In genomic region chr15:52683585-52683984, GRCh38 we compare ENCODE assay signal across 10 cellular contexts. TPM values are rescaled to one million over a fixed set of nuclear protein-coding genes. Genes with fewer than 3 reads are reported as not detected.
DNase-seq lines count a peak whose midpoint lies in the region; ATAC-seq and TF ChIP-seq lines count a peak whose summit lies in the region.
"Had no signal": no experiment of that assay in that cellular context is flagged by ENCODE, and none has a peak within 500 bp of the region (broad histone marks: within the 10 kb centered on the region; RNA-seq: fewer than 3 reads in every experiment).

No MANE protein-coding gene starts in this region.

- DNase-seq in Kasumi-1 (lab: John Stamatoyannopoulos, UW) (peak; percentile 57 to 77), memory B cell (ENCODE audit: low spot score in 2 of 2) (peak in 1 of 2 donors; percentile 23), endodermal cell (no peak), NCI-H1092 treated with DMSO at 0.1 percent for 48 hours (lab: John Stamatoyannopoulos, UW) (no peak), stomach (no peak)
- no peak for DNase-seq in NK-92 treated with Interleukin-12 subunit alpha and Interleukin-12 subunit beta, amount 100 ng/mL, for 24 hours (lab: John Stamatoyannopoulos, UW)
- DNase-seq: pancreas had no signal

- H3K4me3 Mint-ChIP-seq in memory B cell (peak overlapping the region; percentile 41), endodermal cell (no peak overlapping the region)
- H3K4me3 Mint-ChIP-seq: activated naive CD8-positive, alpha-beta T cell had no signal

- H3K9me3 ChIP-seq in endodermal cell (ENCODE audit: control insufficient read depth, low read length) (peaks cover 17% of the 10 kb centered on the region), stomach (no peaks in the 10 kb centered on the region)
- H3K9me3 ChIP-seq: pancreas had no signal

- H3K27ac ChIP-seq in endodermal cell (ENCODE audit: low read depth, low read length) (no peak overlapping the region), stomach (no peak overlapping the region)
- H3K27ac ChIP-seq: pancreas had no signal

- H3K27ac Mint-ChIP-seq in memory B cell: peak overlapping the region; percentile 84
- no peak overlapping the region for H3K27ac Mint-ChIP-seq in endodermal cell

- H3K4me1 Mint-ChIP-seq in memory B cell (peaks cover 42% of the 10 kb centered on the region), endodermal cell (peaks cover 13% of the 10 kb centered on the region)

- TF ChIP-seq EP300 in stomach (IDR thresholded peaks at IDR 0.05): no peak

- 74 to 100% methylated on average over 1 of the region's 1 CpG for WGBS in endodermal cell (ENCODE audit: insufficient coverage in 1 of 2, insufficient read length in 1 of 2), 2 experiments
- WGBS in stomach, 5 donors: 25 to 52% (median 42%) methylated on average over 1 of the region's 1 CpG

- TF ChIP-seq POLR2A in stomach (IDR thresholded peaks at IDR 0.05): no peak

- no peak for TF ChIP-seq CTCF in endodermal cell (conservative IDR thresholded peaks at IDR 0.05)
- no peak for TF ChIP-seq CTCF in stomach (IDR thresholded peaks at IDR 0.05)

- H3K9me3 Mint-ChIP-seq in memory B cell: no peaks in the 10 kb centered on the region
- peaks cover 20% of the 10 kb centered on the region for H3K9me3 Mint-ChIP-seq in endodermal cell

- H3K4me1 ChIP-seq in endodermal cell (ENCODE audit: control insufficient read depth, insufficient read depth, low read length) (peaks cover 6% of the 10 kb centered on the region), stomach (peaks cover 0 to 11% (median 8%) of the 10 kb centered on the region in 4 donors)

- intact Hi-C loops in stomach (cut with DNase I; ENCODE audit: low total_unique reads): no loop called here

- H3K27me3 ChIP-seq in endodermal cell (ENCODE audit: control insufficient read depth, insufficient read depth, low read length, poor library complexity, severe bottlenecking) (no peaks in the 10 kb centered on the region), stomach (no peaks in the 10 kb centered on the region)
- H3K27me3 ChIP-seq: pancreas had no signal

- ATAC-seq in GM18868 (IDR thresholded peaks at IDR 0.05; ENCODE audit: unreplicated experiment) (peak; percentile 43), HG02588 (IDR thresholded peaks at IDR 0.05; ENCODE audit: unreplicated experiment) (peak; percentile 39), memory B cell (ENCODE audit: low read depth) (peak; percentile 32)
- ATAC-seq: pancreas had no signal

- H3K36me3 Mint-ChIP-seq in memory B cell (peaks cover 17% of the 10 kb centered on the region), endodermal cell (ENCODE audit: low read depth) (peaks cover 4% of the 10 kb centered on the region)

- H3K36me3 ChIP-seq in endodermal cell (ENCODE audit: control insufficient read depth, insufficient read depth, low read length): no peaks in the 10 kb centered on the region
- no peaks in the 10 kb centered on the region for H3K36me3 ChIP-seq in stomach
- H3K36me3 ChIP-seq: pancreas had no signal

- no peak overlapping the region for H3K9ac ChIP-seq in endodermal cell (ENCODE audit: extremely low read depth, low read length, poor library complexity, severe bottlenecking)

- H3K27me3 Mint-ChIP-seq in memory B cell (no peaks in the 10 kb centered on the region), endodermal cell (ENCODE audit: insufficient read depth) (no peaks in the 10 kb centered on the region)
- H3K27me3 Mint-ChIP-seq: activated naive CD8-positive, alpha-beta T cell had no signal

- H3K4me3 ChIP-seq in endodermal cell (ENCODE audit: low read length): no peak overlapping the region
- H3K4me3 ChIP-seq in stomach: no peak overlapping the region
- H3K4me3 ChIP-seq: pancreas had no signal

RNA-seq across cellular contexts. Expression of gene ATOSA, which starts 4.4 kb away (rescaled TPM):
- total RNA-seq in endodermal cell (10 to 100 TPM; 18.6 to 27.8 TPM), stomach (100 to 1,000 TPM in 2 of 5 donors, 10 to 100 TPM in 3; 46.1 to 206 (median 93.5) TPM)
- 18.2 TPM for polyA plus RNA-seq in endodermal cell (2013, experiment 1 of 2)
- 17.5 TPM for polyA plus RNA-seq in endodermal cell (2013, experiment 2 of 2)
- polyA plus RNA-seq in stomach: 10 to 100 TPM; 19.4 to 31.4 (median 23.7) TPM

Comparison
In these comparisons a context has a peak if more than half of its experiments do, and no peak if none do; other contexts are left out.
1. DNase-seq: peak in Kasumi-1 (2 of 2); none in NK-92 treated with Interleukin-12 subunit alpha and Interleukin-12 subunit beta, amount 100 ng/mL, for 24 hours (single experiment), endodermal cell (single experiment), NCI-H1092 treated with DMSO at 0.1 percent for 48 hours (single experiment) and stomach (single experiment).
2. Peak in every context shown above with its lines, with median percentiles within 50 percentile points of each other: ATAC-seq.